12 cellular contexts compared by ENCODE assay signal in genomic region chr13:26219726-26220125, GRCh38. TPM values are rescaled to one million over a fixed set of nuclear protein-coding genes. Genes with fewer than 3 reads are reported as not detected.
DNase-seq lines count a peak whose midpoint lies in the region; ATAC-seq and TF ChIP-seq lines count a peak whose summit lies in the region.
"Had no signal": no experiment of that assay in that cellular context is flagged by ENCODE, and none has a peak within 500 bp of the region (broad histone marks: within the 10 kb centered on the region; RNA-seq: fewer than 3 reads in every experiment).

No MANE protein-coding gene starts in this region.

- no peak overlapping the region for H2AFZ ChIP-seq in mammary epithelial cell (ENCODE audit: low read depth, low read length)

- no peaks in the 10 kb centered on the region for H3K9me3 Mint-ChIP-seq in CD4-positive, alpha-beta T cell
- H3K9me3 Mint-ChIP-seq in naive thymus-derived CD4-positive, alpha-beta T cell: peaks cover 0 to 8% (median 0%) of the 10 kb centered on the region in 11 donors
- H3K9me3 Mint-ChIP-seq: activated CD4-positive, alpha-beta T cell treated with anti-CD3 and anti-CD28 coated beads, Interleukin-2, amount 10 ng/mL, durations not matched to agents 7 days and 5 days had no signal

- no peaks in the 10 kb centered on the region for H3K27me3 ChIP-seq in CD4-positive, alpha-beta T cell (ENCODE audit: control insufficient read depth, insufficient read depth, low read length)
- no peaks in the 10 kb centered on the region for H3K27me3 ChIP-seq in mammary epithelial cell (ENCODE audit: insufficient read depth, low read length)
- no peaks in the 10 kb centered on the region for H3K27me3 ChIP-seq in naive thymus-derived CD4-positive, alpha-beta T cell (ENCODE audit: control insufficient read depth in 2 of 2, insufficient read depth in 2 of 2, low read length in 2 of 2)

- H3K27ac Mint-ChIP-seq in CD4-positive, alpha-beta T cell: no peak overlapping the region
- H3K27ac Mint-ChIP-seq in naive thymus-derived CD4-positive, alpha-beta T cell: peak overlapping the region in 1 of 9 donors; percentile 41
- H3K27ac Mint-ChIP-seq: activated CD4-positive, alpha-beta T cell treated with anti-CD3 and anti-CD28 coated beads, Interleukin-2, amount 10 ng/mL, durations not matched to agents 7 days and 5 days had no signal

- H3K36me3 ChIP-seq in mammary epithelial cell (ENCODE audit: insufficient read depth, low read length): peaks cover 35% of the 10 kb centered on the region
- H3K36me3 ChIP-seq in naive thymus-derived CD4-positive, alpha-beta T cell (ENCODE audit: control insufficient read depth in 2 of 3, insufficient read depth in 3 of 3, low read length in 3 of 3): peaks cover 14 to 42% (median 28%) of the 10 kb centered on the region in 3 experiments

- POLR2A ChIA-PET in CD4-positive, alpha-beta T cell (lab: Charles Lee): interaction anchor here (1.0 to 1.8 kb wide), 3 partner anchors 13 to 34 kb away, joined by 3 to 5 read pairs (median 3); no protein-coding TSS in a partner anchor
- POLR2A ChIA-PET in naive thymus-derived CD4-positive, alpha-beta T cell (lab: Charles Lee): interaction anchor here (0.6 to 3.9 kb wide), 3 partner anchors 34 to 74 kb away, joined by 3 to 35 read pairs (median 3); no protein-coding TSS in a partner anchor

- no TSS peak for BruUV-seq in mammary epithelial cell (replicated peaks; lab: Mats Ljungman, UMichigan)

- H3K79me2 ChIP-seq in mammary epithelial cell (ENCODE audit: insufficient read depth, low read length): peaks cover 32% of the 10 kb centered on the region

- H3K4me2 ChIP-seq in mammary epithelial cell (ENCODE audit: insufficient read depth, low read depth, low read length): peak overlapping the region; percentile 85

- H3K27me3 Mint-ChIP-seq in CD4-positive, alpha-beta T cell: no peaks in the 10 kb centered on the region
- H3K27me3 Mint-ChIP-seq in naive thymus-derived CD4-positive, alpha-beta T cell: no peaks in the 10 kb centered on the region
- H3K27me3 Mint-ChIP-seq: activated CD4-positive, alpha-beta T cell treated with anti-CD3 and anti-CD28 coated beads, Interleukin-2, amount 10 ng/mL, durations not matched to agents 7 days and 5 days; naive B cell had no signal

- no peaks in the 10 kb centered on the region for H3K9me3 ChIP-seq in CD4-positive, alpha-beta T cell (ENCODE audit: control insufficient read depth, low read length)
- H3K9me3 ChIP-seq in mammary epithelial cell (replicated peaks; ENCODE audit: insufficient read depth, low read length): no peaks in the 10 kb centered on the region
- no peaks in the 10 kb centered on the region for H3K9me3 ChIP-seq in naive thymus-derived CD4-positive, alpha-beta T cell (ENCODE audit: control insufficient read depth in 2 of 3, low read length in 3 of 3)

- WGBS in mammary epithelial cell (ENCODE audit: low coverage, missing lambda C conversion rate): 18% methylated on average over 1 of the region's 1 CpG

- peak overlapping the region in 2 of 3 experiments; percentile 86 to 87 for H3K4me3 ChIP-seq in mammary epithelial cell (replicated peaks in 1 of 3; ENCODE audit: insufficient read depth in 1 of 3, low read depth in 2 of 3, low read length in 3 of 3)
- no peak overlapping the region for H3K4me3 ChIP-seq in naive thymus-derived CD4-positive, alpha-beta T cell (ENCODE audit: low read length)

- intact Hi-C loops in CD4-positive, alpha-beta T cell (cut with DNase I, micrococcal nuclease): loop anchor here in 1 of 2 experiments (10.0 kb wide), 1 partner anchor 1035 kb away; the partner anchor contains the start of gene RPL21
- intact Hi-C loops in mammary epithelial cell (cut with micrococcal nuclease): loop anchor here (5.0 kb wide), 1 partner anchor 1872 kb away; no protein-coding TSS in a partner anchor
- intact Hi-C loops in naive thymus-derived CD4-positive, alpha-beta T cell (cut with micrococcal nuclease): loop anchor here (2.0 to 10.0 kb wide), 6 partner anchors 345 to 1919 kb away; partner anchors contain the start of genes GTF3A (in 1 of the 2), LNX2 (in 1 of the 2), MTIF3 (in 1 of the 2) and NUP58 (in 1 of the 2)

- ATAC-seq in CD4-positive, alpha-beta T cell (ENCODE audit: poor library complexity): no peak
- no peak for ATAC-seq in naive thymus-derived CD4-positive, alpha-beta T cell
- no peak for ATAC-seq in GM21723 (IDR thresholded peaks at IDR 0.05; ENCODE audit: unreplicated experiment)
- ATAC-seq in HG03565 (IDR thresholded peaks at IDR 0.05; ENCODE audit: unreplicated experiment): no peak
- ATAC-seq in GM19035 (IDR thresholded peaks at IDR 0.05; ENCODE audit: unreplicated experiment): no peak

- peak overlapping the region; percentile 99 for H3K4me3 Mint-ChIP-seq in CD4-positive, alpha-beta T cell
- peak overlapping the region in 7 of 10 donors; percentile 61 to 100 (median 100) for H3K4me3 Mint-ChIP-seq in naive thymus-derived CD4-positive, alpha-beta T cell

- no peak for DNase-seq in CD4-positive, alpha-beta T cell
- DNase-seq in LHCN-M2 (ENCODE audit: low read depth) (peak; percentile 32), mammary epithelial cell (peak; percentile 40), NOMO-1 (lab: John Stamatoyannopoulos, UW; ENCODE audit: unreplicated experiment in 2 of 2) (no peak)
- DNase-seq in naive thymus-derived CD4-positive, alpha-beta T cell: no peak
- DNase-seq: activated CD4-positive, alpha-beta T cell treated with anti-CD3 and anti-CD28 coated beads, Interleukin-2, amount 10 ng/mL, durations not matched to agents 7 days and 5 days; amygdala; DMS153; naive B cell had no signal

- H3K36me3 Mint-ChIP-seq in CD4-positive, alpha-beta T cell (ENCODE audit: low read depth): peaks cover 62% of the 10 kb centered on the region
- H3K36me3 Mint-ChIP-seq in naive thymus-derived CD4-positive, alpha-beta T cell: peaks cover 13 to 34% (median 30%) of the 10 kb centered on the region in 5 donors

- in situ Hi-C loops in mammary epithelial cell (cut with MboI; ENCODE audit: low sequenced_read_pairs in 2 of 2): no loop called here

- peaks cover 54% of the 10 kb centered on the region for H3K4me1 Mint-ChIP-seq in CD4-positive, alpha-beta T cell (ENCODE audit: low read depth)
- H3K4me1 Mint-ChIP-seq in naive thymus-derived CD4-positive, alpha-beta T cell: peaks cover 26 to 58% (median 52%) of the 10 kb centered on the region in 7 donors

- H3K27ac ChIP-seq in CD4-positive, alpha-beta T cell (ENCODE audit: low read depth, low read length): no peak overlapping the region
- H3K27ac ChIP-seq in mammary epithelial cell (ENCODE audit: insufficient read depth, low read depth, low read length): no peak overlapping the region
- no peak overlapping the region for H3K27ac ChIP-seq in naive thymus-derived CD4-positive, alpha-beta T cell (ENCODE audit: low read depth, low read length)

- no peaks in the 10 kb centered on the region for H4K20me1 ChIP-seq in mammary epithelial cell (ENCODE audit: insufficient read depth, low read length)

- no peak overlapping the region for H3K9ac ChIP-seq in mammary epithelial cell (ENCODE audit: insufficient read depth, low read length)

- peaks cover 17% of the 10 kb centered on the region for H3K4me1 ChIP-seq in mammary epithelial cell (ENCODE audit: insufficient read depth, low read length)
- H3K4me1 ChIP-seq in naive thymus-derived CD4-positive, alpha-beta T cell (ENCODE audit: control insufficient read depth in 2 of 2, insufficient read depth in 2 of 2, low read length in 2 of 2): peaks cover 16 to 17% of the 10 kb centered on the region in 2 donors

- dilution Hi-C loops in mammary epithelial cell (cut with HindIII; ENCODE audit: low sequenced_read_pairs): no loop called here

- TF ChIP-seq CTCF in CD4-positive, alpha-beta T cell (IDR thresholded peaks at IDR 0.05): no peak
- TF ChIP-seq CTCF in mammary epithelial cell (conservative IDR thresholded peaks at IDR 0.05 in 1 of 2, IDR thresholded peaks at IDR 0.05 in 1 of 2; ENCODE audit: extremely low read depth in 1 of 2, insufficient read depth in 1 of 2, low read depth in 1 of 2, low read length in 2 of 2): no peak

- CTCF ChIA-PET in CD4-positive, alpha-beta T cell (lab: Charles Lee): interaction anchor here (8.6 kb wide), 1 partner anchor 34 kb away, joined by 51 read pairs; no protein-coding TSS in a partner anchor
- CTCF ChIA-PET in mammary epithelial cell (lab: Charles Lee; ENCODE audit: low non-redundant PET): no interaction called here
- CTCF ChIA-PET in naive thymus-derived CD4-positive, alpha-beta T cell (lab: Charles Lee): no interaction called here

RNA-seq across cellular contexts. Expression of gene RNF6, which starts 2.4 kb away (rescaled TPM):
- total RNA-seq in CD4-positive, alpha-beta T cell: 10 to 100 TPM; 46.5 to 49.5 TPM
- 41.7 and 47.6 TPM in 2 replicates for total RNA-seq in LHCN-M2 (2014; rRNA removed)
- polyA plus RNA-seq in LHCN-M2 (2012): 15.5 TPM
- total RNA-seq in mammary epithelial cell: 10 to 100 TPM; 57.8 to 63.5 TPM
- polyA plus RNA-seq in mammary epithelial cell: 22.7 TPM
- 70.8 TPM for polyA minus RNA-seq in mammary epithelial cell
- 10 to 100 TPM; 31.0 to 45.6 (median 44.6) TPM for total RNA-seq in naive thymus-derived CD4-positive, alpha-beta T cell
- polyA plus RNA-seq in naive thymus-derived CD4-positive, alpha-beta T cell: 10 to 100 TPM; 29.1 to 57.4 TPM

RNA-seq across cellular contexts. Expression of gene CDK8, which starts 34.2 kb away (rescaled TPM):
- 1 to 10 TPM; 6.0 to 6.7 TPM for total RNA-seq in CD4-positive, alpha-beta T cell
- total RNA-seq in LHCN-M2 (2014; rRNA removed) (19.8 and 22.5 TPM in 2 replicates), mammary epithelial cell (10 to 100 TPM; 22.0 to 23.6 TPM)
- polyA plus RNA-seq in LHCN-M2 (2012): 6.9 TPM
- polyA plus RNA-seq in mammary epithelial cell: 23.3 TPM
- polyA minus RNA-seq in mammary epithelial cell: 20.5 TPM
- total RNA-seq in naive thymus-derived CD4-positive, alpha-beta T cell: 10 to 100 TPM in 4 of 5 experiments, 1 to 10 TPM in 1; 9.0 to 14.0 (median 11.6) TPM
- 1 to 10 TPM; 5.5 to 5.9 TPM for polyA plus RNA-seq in naive thymus-derived CD4-positive, alpha-beta T cell

Comparison
In these comparisons a context has a peak if more than half of its experiments do, and no peak if none do; other contexts are left out.
1. DNase-seq: peak in LHCN-M2 (single experiment) and mammary epithelial cell (single experiment); none in CD4-positive, alpha-beta T cell (0 of 10), naive thymus-derived CD4-positive, alpha-beta T cell (0 of 9) and NOMO-1 (0 of 2).